ENCODE assay signal across 9 cellular contexts in the genomic region with DNA sequence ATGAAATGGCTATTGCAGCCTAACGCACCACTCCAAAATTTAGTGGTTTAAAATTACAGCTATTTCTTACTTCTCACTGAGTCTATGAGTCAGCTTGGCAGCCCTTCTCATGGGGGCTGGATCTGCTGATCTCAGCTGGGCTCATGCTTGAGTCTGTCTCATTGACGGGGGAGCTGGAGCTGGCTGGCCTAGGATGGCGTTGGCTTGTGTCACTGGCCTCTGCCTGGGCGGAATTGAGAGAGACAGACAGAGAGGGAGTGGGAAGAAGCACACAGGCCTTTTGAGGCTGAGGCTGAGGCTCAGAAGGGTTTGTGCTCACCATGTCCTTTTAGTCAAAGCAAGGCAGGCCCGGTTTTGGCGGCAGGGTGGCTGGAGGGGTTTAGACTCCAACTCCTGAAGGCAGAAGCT.
DNase-seq lines count a peak whose midpoint lies in the region; ATAC-seq and TF ChIP-seq lines count a peak whose summit lies in the region.
"Had no signal": no experiment of that assay in that cellular context is flagged by ENCODE, and none has a peak within 500 bp of the region (broad histone marks: within the 10 kb centered on the region; RNA-seq: fewer than 3 reads in every experiment).

No MANE protein-coding gene starts in this region.

- peak; percentile 7 for DNase-seq in NCI-H1092 (lab: John Stamatoyannopoulos, UW)
- peak; percentile 55 to 75 for DNase-seq in ascending aorta (ENCODE audit: low spot score in 2 of 2)
- peak; percentile 78 for DNase-seq in left ventricle myocardium superior
- DNase-seq in psoas muscle, result peak; percentile 83 to 88
- DNase-seq in COLO829 (ENCODE audit: low spot score), result no peak

- H3K36me3 ChIP-seq in ascending aorta (no peaks in the 10 kb centered on the region), psoas muscle (ENCODE audit: insufficient read depth in 1 of 2, low read depth in 1 of 2) (no peaks in the 10 kb centered on the region)

- H3K27me3 ChIP-seq in ascending aorta (no peaks in the 10 kb centered on the region), psoas muscle (ENCODE audit: insufficient read depth in 3 of 3, low read length in 2 of 3) (no peaks in the 10 kb centered on the region)

- no peak overlapping the region for H3K4me3 ChIP-seq in ascending aorta
- H3K4me3 ChIP-seq in psoas muscle, result no peak overlapping the region

- H3K4me1 ChIP-seq in ascending aorta, result no peaks in the 10 kb centered on the region
- H3K4me1 ChIP-seq in psoas muscle, result peaks cover 9% of the 10 kb centered on the region

- peak overlapping the region in 1 of 2 donors; percentile 22 for H3K27ac ChIP-seq in ascending aorta
- no peak overlapping the region for H3K27ac ChIP-seq in psoas muscle
- H3K27ac ChIP-seq: HL-60 had no signal

- no peaks in the 10 kb centered on the region for H3K9me3 ChIP-seq in ascending aorta
- H3K9me3 ChIP-seq in psoas muscle, result no peaks in the 10 kb centered on the region

- TF ChIP-seq CTCF in ascending aorta (IDR thresholded peaks at IDR 0.05) (no peak), psoas muscle (IDR thresholded peaks at IDR 0.05) (no peak)

- ATAC-seq in left ventricle myocardium superior (peak; percentile 98), psoas muscle (peak; percentile 94 to 99 (median 96)), HG03354 (IDR thresholded peaks at IDR 0.05; ENCODE audit: poor library complexity, severe bottlenecking, unreplicated experiment) (no peak), HG03159 (IDR thresholded peaks at IDR 0.05; ENCODE audit: unreplicated experiment) (no peak), HG02938 (IDR thresholded peaks at IDR 0.05; ENCODE audit: unreplicated experiment) (no peak)

- 28 to 36% (median 31%) methylated on average over 6 of the region's 6 CpGs for WGBS in psoas muscle, 3 donors

- intact Hi-C loops in ascending aorta (cut with DNase I) (no loop called here), left ventricle myocardium superior (cut with micrococcal nuclease) (no loop called here), psoas muscle (cut with DNase I) (no loop called here)

Comparison
In these comparisons a context has a peak if more than half of its experiments do, and no peak if none do; other contexts are left out.
1. ATAC-seq: peak in left ventricle myocardium superior (single experiment) and psoas muscle (4 of 4); none in HG03354 (single experiment), HG03159 (single experiment) and HG02938 (single experiment).